ENCODE assay signal across 1 cellular context in genomic region chr17:7572588-7573323, GRCh38.
A peak's percentile ranks its signal among the peaks of the same experiment; 100 is the strongest.
TF ChIP-seq lines count a peak whose summit lies in the region.

No MANE protein-coding gene starts in this region.

TF ChIP-seq in HepG2, 621 proteins besides CTCF, POLR2A, EP300 and RAD21 (continued from another document and continues in another):
- TF ChIP-seq, protein P1, sequence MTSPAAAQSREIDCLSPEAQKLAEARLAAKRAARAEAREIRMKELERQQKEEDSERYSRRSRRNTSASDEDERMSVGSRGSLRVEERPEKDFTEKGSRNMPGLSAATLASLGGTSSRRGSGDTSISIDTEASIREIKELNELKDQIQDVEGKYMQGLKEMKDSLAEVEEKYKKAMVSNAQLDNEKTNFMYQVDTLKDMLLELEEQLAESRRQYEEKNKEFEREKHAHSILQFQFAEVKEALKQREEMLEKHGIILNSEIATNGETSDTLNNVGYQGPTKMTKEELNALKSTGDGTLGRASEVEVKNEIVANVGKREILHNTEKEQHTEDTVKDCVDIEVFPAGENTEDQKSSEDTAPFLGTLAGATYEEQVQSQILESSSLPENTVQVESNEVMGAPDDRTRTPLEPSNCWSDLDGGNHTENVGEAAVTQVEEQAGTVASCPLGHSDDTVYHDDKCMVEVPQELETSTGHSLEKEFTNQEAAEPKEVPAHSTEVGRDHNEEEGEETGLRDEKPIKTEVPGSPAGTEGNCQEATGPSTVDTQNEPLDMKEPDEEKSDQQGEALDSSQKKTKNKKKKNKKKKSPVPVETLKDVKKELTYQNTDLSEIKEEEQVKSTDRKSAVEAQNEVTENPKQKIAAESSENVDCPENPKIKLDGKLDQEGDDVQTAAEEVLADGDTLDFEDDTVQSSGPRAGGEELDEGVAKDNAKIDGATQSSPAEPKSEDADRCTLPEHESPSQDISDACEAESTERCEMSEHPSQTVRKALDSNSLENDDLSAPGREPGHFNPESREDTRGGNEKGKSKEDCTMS (CRISPR knock-in tag; conservative IDR thresholded peaks at IDR 0.05), result no peak
- TF ChIP-seq RBFOX2 (IDR thresholded peaks at IDR 0.05; ENCODE audit: low read depth, low read length) (peak; percentile 99), BATF2 (CRISPR knock-in tag; IDR thresholded peaks at IDR 0.05) (no peak), YY1 (IDR thresholded peaks at IDR 0.05; ENCODE audit: insufficient read depth, insufficient replicate concordance, low read depth, low read length) (peak; percentile 97), ZSCAN30 (CRISPR knock-in tag; IDR thresholded peaks at IDR 0.05) (peak; percentile 71; the same call in 1 of the 2 replicates), ZNF232 (CRISPR knock-in tag; IDR thresholded peaks at IDR 0.05; ENCODE audit: borderline replicate concordance) (0 out of 2 replicates have a peak, but pooled peaks have one; percentile 5), ZNF891 (CRISPR knock-in tag; IDR thresholded peaks at IDR 0.05) (0 out of 2 replicates have a peak, but pooled peaks have one; percentile 60), SALL1 (CRISPR knock-in tag; IDR thresholded peaks at IDR 0.05) (no peak; the same call in 1 of the 2 replicates), MXD1 (CRISPR knock-in tag; IDR thresholded peaks at IDR 0.05) (peak; percentile 75), MYNN (CRISPR knock-in tag; IDR thresholded peaks at IDR 0.05; ENCODE audit: low read depth) (0 out of 2 replicates have a peak, but pooled peaks have one; percentile 77), PAXIP1 (CRISPR knock-in tag; conservative IDR thresholded peaks at IDR 0.05) (peak; percentile 6; the same call in 1 of the 2 replicates), ZNF510 (CRISPR knock-in tag; IDR thresholded peaks at IDR 0.05; ENCODE audit: low read depth) (peak; percentile 76; the same call in 1 of the 2 replicates), MAF1 (CRISPR knock-in tag; IDR thresholded peaks at IDR 0.05; ENCODE audit: borderline replicate concordance) (0 out of 2 replicates have a peak, but pooled peaks have one; percentile 19), TAF15 (IDR thresholded peaks at IDR 0.05; ENCODE audit: low read depth, low read length, poor library complexity, severe bottlenecking) (no peak), ZNF83 (CRISPR knock-in tag; IDR thresholded peaks at IDR 0.05; ENCODE audit: borderline replicate concordance) (peak; percentile 39; the same call in 1 of the 2 replicates), REL (CRISPR knock-in tag; conservative IDR thresholded peaks at IDR 0.05) (peak; percentile 83; the same call in 1 of the 2 replicates), ZNF841 (CRISPR knock-in tag; IDR thresholded peaks at IDR 0.05; ENCODE audit: borderline replicate concordance) (no peak), GATA4 (IDR thresholded peaks at IDR 0.05; ENCODE audit: borderline replicate concordance, low read depth) (peak; percentile 83), SP2 (CRISPR knock-in tag; IDR thresholded peaks at IDR 0.05) (peak; percentile 100), DRAP1 (CRISPR knock-in tag; IDR thresholded peaks at IDR 0.05) (peak; percentile 100), XBP1 (CRISPR knock-in tag; IDR thresholded peaks at IDR 0.05) (peak; percentile 8; the same call in 1 of the 2 replicates), ADNP (CRISPR knock-in tag; IDR thresholded peaks at IDR 0.05) (no peak), SRF (IDR thresholded peaks at IDR 0.05; ENCODE audit: low read depth, low read length) (peak; percentile 25; the same call in 1 of the 2 replicates), RORA (CRISPR knock-in tag; IDR thresholded peaks at IDR 0.05) (no peak), ZNF75D (CRISPR knock-in tag; IDR thresholded peaks at IDR 0.05; ENCODE audit: borderline replicate concordance) (0 out of 2 replicates have a peak, but pooled peaks have one; percentile 53), ZMAT3 (CRISPR knock-in tag; conservative IDR thresholded peaks at IDR 0.05) (peak; percentile 46; the same call in 1 of the 2 replicates), ZNF121 (CRISPR knock-in tag; IDR thresholded peaks at IDR 0.05) (peak; percentile 57; the same call in 1 of the 2 replicates), NFATC3 (CRISPR knock-in tag; IDR thresholded peaks at IDR 0.05) (peak; percentile 68; the same call in 1 of the 2 replicates), AFF4 (CRISPR knock-in tag; IDR thresholded peaks at IDR 0.05) (peak; percentile 59; the same call in 1 of the 2 replicates), ZSCAN9 (CRISPR knock-in tag; IDR thresholded peaks at IDR 0.05; ENCODE audit: borderline replicate concordance) (peak; percentile 23; the same call in 1 of the 2 replicates), RARG (CRISPR knock-in tag; IDR thresholded peaks at IDR 0.05; ENCODE audit: low read depth) (no peak), NAIF1 (CRISPR knock-in tag; IDR thresholded peaks at IDR 0.05; ENCODE audit: borderline replicate concordance) (peak; percentile 70; the same call in 1 of the 2 replicates), BCLAF1 (IDR thresholded peaks at IDR 0.05) (no peak)
- TF ChIP-seq, protein P2, sequence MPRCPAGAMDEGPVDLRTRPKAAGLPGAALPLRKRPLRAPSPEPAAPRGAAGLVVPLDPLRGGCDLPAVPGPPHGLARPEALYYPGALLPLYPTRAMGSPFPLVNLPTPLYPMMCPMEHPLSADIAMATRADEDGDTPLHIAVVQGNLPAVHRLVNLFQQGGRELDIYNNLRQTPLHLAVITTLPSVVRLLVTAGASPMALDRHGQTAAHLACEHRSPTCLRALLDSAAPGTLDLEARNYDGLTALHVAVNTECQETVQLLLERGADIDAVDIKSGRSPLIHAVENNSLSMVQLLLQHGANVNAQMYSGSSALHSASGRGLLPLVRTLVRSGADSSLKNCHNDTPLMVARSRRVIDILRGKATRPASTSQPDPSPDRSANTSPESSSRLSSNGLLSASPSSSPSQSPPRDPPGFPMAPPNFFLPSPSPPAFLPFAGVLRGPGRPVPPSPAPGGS (CRISPR knock-in tag; IDR thresholded peaks at IDR 0.05), result 0 out of 2 replicates have a peak, but pooled peaks have one; percentile 7
- TF ChIP-seq, protein P3, sequence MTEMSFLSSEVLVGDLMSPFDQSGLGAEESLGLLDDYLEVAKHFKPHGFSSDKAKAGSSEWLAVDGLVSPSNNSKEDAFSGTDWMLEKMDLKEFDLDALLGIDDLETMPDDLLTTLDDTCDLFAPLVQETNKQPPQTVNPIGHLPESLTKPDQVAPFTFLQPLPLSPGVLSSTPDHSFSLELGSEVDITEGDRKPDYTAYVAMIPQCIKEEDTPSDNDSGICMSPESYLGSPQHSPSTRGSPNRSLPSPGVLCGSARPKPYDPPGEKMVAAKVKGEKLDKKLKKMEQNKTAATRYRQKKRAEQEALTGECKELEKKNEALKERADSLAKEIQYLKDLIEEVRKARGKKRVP (CRISPR knock-in tag; IDR thresholded peaks at IDR 0.05), result peak in 1 of 2 experiments; percentile 75; a peak in 2 of 4 replicates
- TF ChIP-seq, protein P4, sequence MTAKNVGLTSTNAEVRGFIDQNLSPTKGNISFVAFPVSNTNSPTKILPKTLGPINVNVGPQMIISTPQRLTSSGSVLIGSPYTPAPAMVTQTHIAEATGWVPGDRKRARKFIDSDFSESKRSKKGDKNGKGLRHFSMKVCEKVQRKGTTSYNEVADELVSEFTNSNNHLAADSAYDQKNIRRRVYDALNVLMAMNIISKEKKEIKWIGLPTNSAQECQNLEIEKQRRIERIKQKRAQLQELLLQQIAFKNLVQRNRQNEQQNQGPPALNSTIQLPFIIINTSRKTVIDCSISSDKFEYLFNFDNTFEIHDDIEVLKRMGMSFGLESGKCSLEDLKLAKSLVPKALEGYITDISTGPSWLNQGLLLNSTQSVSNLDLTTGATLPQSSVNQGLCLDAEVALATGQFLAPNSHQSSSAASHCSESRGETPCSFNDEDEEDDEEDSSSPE (CRISPR knock-in tag; IDR thresholded peaks at IDR 0.05), result 0 out of 2 replicates have a peak, but pooled peaks have one; percentile 11
- TF ChIP-seq, protein P5, sequence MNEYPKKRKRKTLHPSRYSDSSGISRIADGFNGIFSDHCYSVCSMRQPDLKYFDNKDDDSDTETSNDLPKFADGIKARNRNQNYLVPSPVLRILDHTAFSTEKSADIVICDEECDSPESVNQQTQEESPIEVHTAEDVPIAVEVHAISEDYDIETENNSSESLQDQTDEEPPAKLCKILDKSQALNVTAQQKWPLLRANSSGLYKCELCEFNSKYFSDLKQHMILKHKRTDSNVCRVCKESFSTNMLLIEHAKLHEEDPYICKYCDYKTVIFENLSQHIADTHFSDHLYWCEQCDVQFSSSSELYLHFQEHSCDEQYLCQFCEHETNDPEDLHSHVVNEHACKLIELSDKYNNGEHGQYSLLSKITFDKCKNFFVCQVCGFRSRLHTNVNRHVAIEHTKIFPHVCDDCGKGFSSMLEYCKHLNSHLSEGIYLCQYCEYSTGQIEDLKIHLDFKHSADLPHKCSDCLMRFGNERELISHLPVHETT (CRISPR knock-in tag; conservative IDR thresholded peaks at IDR 0.05), result 0 out of 2 replicates have a peak, but pooled peaks have one; percentile 63
